In genomic region chr18:74147779-74148542, GRCh38 we compare ENCODE assay signal across 8 cellular contexts. TPM values are rescaled to one million over a fixed set of nuclear protein-coding genes. Genes with fewer than 3 reads are reported as not detected.
DNase-seq lines count a peak whose midpoint lies in the region; ATAC-seq and TF ChIP-seq lines count a peak whose summit lies in the region.

FBXO15 (minus strand) TSS chr18:74147834; CDS start chr18:74147785, 49 bp downstream.
TIMM21 (plus strand) TSS chr18:74148523; CDS start chr18:74148809, 286 bp downstream.

- TF ChIP-seq CTCF in OCI-LY1 (IDR thresholded peaks at IDR 0.05; ENCODE audit: low read length) (no peak), endothelial cell (IDR thresholded peaks at IDR 0.05; ENCODE audit: unreplicated experiment) (no peak)

- H3K4me3 ChIP-seq in OCI-LY1 (ENCODE audit: low read depth, low read length, poor library complexity, severe bottlenecking) (peak within 1 kb of the TSS; percentile 84), mesodermal cell (ENCODE audit: extremely low read depth, insufficient read depth, low read length, poor library complexity, severe bottlenecking) (peak within 1 kb of the TSS; percentile 93)

- no peaks in the 10 kb centered on the region for H3K27me3 ChIP-seq in OCI-LY1 (ENCODE audit: insufficient read depth, low read length)

- H3K9ac ChIP-seq in OCI-LY1 (ENCODE audit: low read length) = peak within 1 kb of the TSS; percentile 89

- H2AFZ ChIP-seq in OCI-LY1 (ENCODE audit: low read length) = peak within 1 kb of the TSS; percentile 91

- H3K36me3 ChIP-seq in OCI-LY1 (ENCODE audit: insufficient read depth, low read length) = peaks cover 32% of the 10 kb centered on the region; the same call in 1 of the 2 replicates
- H3K36me3 ChIP-seq in mesodermal cell (ENCODE audit: control insufficient read depth, insufficient read depth, low read length) = peaks cover 23% of the 10 kb centered on the region

- peak; percentile 89 for ATAC-seq in GM21526 (IDR thresholded peaks at IDR 0.05; ENCODE audit: low FRiP score, unreplicated experiment)

- DNase-seq in DMS 273 (lab: John Stamatoyannopoulos, UW; ENCODE audit: unreplicated experiment) (peak; percentile 98), HuH-7 (ENCODE audit: low spot score) (peak; percentile 76), activated T-cell treated with anti-CD3 and anti-CD28 coated beads for 1 hour (ENCODE audit: low read depth) (peak; percentile 95), endothelial cell (ENCODE audit: low spot score) (peak; percentile 94)
- DNase-seq in stimulated activated CD8-positive, alpha-beta memory T cell treated with anti-CD3 and anti-CD28 coated beads, Interleukin-15, amount 100 ng/mL, for 24 hours (ENCODE audit: low read depth) = peak; percentile 92

- H4K20me1 ChIP-seq in OCI-LY1 (ENCODE audit: insufficient read depth, low read length) = no peaks in the 10 kb centered on the region

- peak within 1 kb of the TSS; percentile 95 for H3K27ac ChIP-seq in OCI-LY1 (ENCODE audit: low read depth, low read length, poor library complexity, severe bottlenecking)
- H3K27ac ChIP-seq in mesodermal cell (ENCODE audit: low read depth, low read length, severe bottlenecking) = peak within 1 kb of the TSS; percentile 97

- peaks cover 18% of the 10 kb centered on the region for H3K4me1 Mint-ChIP-seq in endothelial cell (ENCODE audit: unreplicated experiment)

- H3K9me3 Mint-ChIP-seq in endothelial cell (ENCODE audit: unreplicated experiment) = no peaks in the 10 kb centered on the region

- no peaks in the 10 kb centered on the region for H3F3A ChIP-seq in OCI-LY1 (ENCODE audit: insufficient read depth, low read length)

- H3K27me3 Mint-ChIP-seq in endothelial cell (ENCODE audit: unreplicated experiment) = peaks cover 9% of the 10 kb centered on the region

- H3K27ac Mint-ChIP-seq in endothelial cell (ENCODE audit: unreplicated experiment) = peak within 1 kb of the TSS; percentile 74

- H3K9me2 ChIP-seq in OCI-LY1 (ENCODE audit: low read depth, low read length) = no peaks in the 10 kb centered on the region

- peak within 1 kb of the TSS; percentile 96 for H3K4me3 Mint-ChIP-seq in endothelial cell (ENCODE audit: unreplicated experiment)

- peak within 1 kb of the TSS; percentile 98 for H3K4me2 ChIP-seq in OCI-LY1 (ENCODE audit: low read length)

- H3K4me1 ChIP-seq in OCI-LY1 (ENCODE audit: insufficient read depth, low read length, severe bottlenecking) (peaks cover 40% of the 10 kb centered on the region), mesodermal cell (ENCODE audit: control insufficient read depth, insufficient read depth, low read length, poor library complexity, severe bottlenecking) (peaks cover 6% of the 10 kb centered on the region)

- no peaks in the 10 kb centered on the region for H3K9me3 ChIP-seq in OCI-LY1 (ENCODE audit: low read length)
- no peaks in the 10 kb centered on the region for H3K9me3 ChIP-seq in mesodermal cell (ENCODE audit: control insufficient read depth, low read length)

- peaks cover 43% of the 10 kb centered on the region for H3K79me2 ChIP-seq in OCI-LY1 (ENCODE audit: insufficient read depth, low read length)

- peaks cover 3% of the 10 kb centered on the region for H3K36me3 Mint-ChIP-seq in endothelial cell (ENCODE audit: low read depth, unreplicated experiment)

- 0% methylated on average over 44 to 46 of the region's 58 CpGs for WGBS in mesodermal cell (ENCODE audit: insufficient coverage in 2 of 2), 2 experiments

RNA-seq across cellular contexts. Expression of gene FBXO15, which starts in this region (rescaled TPM):
- 5.4 TPM for total RNA-seq in endothelial cell (ENCODE audit: unreplicated experiment)
- polyA plus RNA-seq in mesodermal cell (2013, experiment 1 of 2) = 2.7 TPM
- 2.1 TPM for polyA plus RNA-seq in mesodermal cell (2013, experiment 2 of 2)

RNA-seq across cellular contexts. Expression of gene TIMM21, which starts in this region (rescaled TPM):
- 22.2 TPM for total RNA-seq in endothelial cell (ENCODE audit: unreplicated experiment)
- polyA plus RNA-seq in mesodermal cell (2013, experiment 1 of 2) = 54.2 TPM
- 43.5 TPM for polyA plus RNA-seq in mesodermal cell (2013, experiment 2 of 2)

Comparison
In these comparisons a context has a peak if more than half of its experiments do, and no peak if none do; other contexts are left out.
1. Peak in every context shown above with its lines: DNase-seq, ATAC-seq, H3K4me3 ChIP-seq and H3K27ac ChIP-seq.